ENCODE assay signal across 24 cellular contexts in the genomic region with DNA sequence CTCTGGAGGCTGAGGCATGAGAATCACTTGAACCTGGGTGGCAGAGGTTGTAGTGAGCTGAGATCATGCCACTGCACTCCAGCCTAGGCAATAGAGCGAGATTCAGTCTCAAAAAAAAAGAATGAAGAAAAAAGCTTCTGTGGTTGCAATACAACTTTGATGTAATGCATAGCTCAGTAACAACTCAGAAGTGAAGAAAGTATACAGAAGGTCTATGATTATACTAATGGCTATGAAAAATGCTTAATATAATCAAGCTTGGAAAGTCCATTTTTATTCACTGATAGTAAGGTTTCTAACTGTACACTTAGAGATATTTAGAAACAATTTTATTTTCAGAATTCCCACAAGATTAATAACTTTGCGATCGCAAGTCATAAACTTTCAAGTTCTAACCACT.
DNase-seq lines count a peak whose midpoint lies in the region; ATAC-seq and TF ChIP-seq lines count a peak whose summit lies in the region.
"Had no signal": no experiment of that assay in that cellular context is flagged by ENCODE, and none has a peak within 500 bp of the region (broad histone marks: within the 10 kb centered on the region; RNA-seq: fewer than 3 reads in every experiment).

No MANE protein-coding gene starts in this region.

- peak overlapping the region; percentile 75 for H2BK5ac ChIP-seq in trophoblast cell (ENCODE audit: low read depth, low read length, poor library complexity)

- H3K4me1 ChIP-seq in trophoblast cell (ENCODE audit: control insufficient read depth in 1 of 2, insufficient read depth in 2 of 2, low read length in 2 of 2) (peaks cover 7 to 18% of the 10 kb centered on the region in 2 experiments), vagina (peaks cover 21% of the 10 kb centered on the region)

- H3K27me3 ChIP-seq in trophoblast cell (ENCODE audit: insufficient read depth, low read length), result no peaks in the 10 kb centered on the region
- H3K27me3 ChIP-seq in vagina, result no peaks in the 10 kb centered on the region
- H3K27me3 ChIP-seq: BLaER1 treated with 17β-estradiol and CSF1 and Interleukin-3, amounts not matched to agents 10 nM and 100 nM; SJSA1 had no signal

- peak overlapping the region; percentile 73 for H2BK120ac ChIP-seq in trophoblast cell (ENCODE audit: insufficient read depth, low read length, poor library complexity)

- no peak for TF ChIP-seq CTCF in VCaP (conservative IDR thresholded peaks at IDR 0.05)
- no peak for TF ChIP-seq CTCF in vagina (IDR thresholded peaks at IDR 0.05)

- peak overlapping the region; percentile 85 for H3K27ac ChIP-seq in VCaP
- peak overlapping the region; percentile 86 for H3K27ac ChIP-seq in epithelial cell of prostate
- no peak overlapping the region for H3K27ac ChIP-seq in trophoblast cell (ENCODE audit: low read depth, low read length)
- H3K27ac ChIP-seq in vagina, result no peak overlapping the region
- H3K27ac ChIP-seq: BLaER1 treated with 17β-estradiol and CSF1 and Interleukin-3, amounts not matched to agents 10 nM and 100 nM; HL-60 had no signal

- no CpG with 5 or more reads among the region's 3 CpGs for WGBS in trophoblast cell (ENCODE audit: extremely low coverage, insufficient coverage, insufficient read length)

- H3K4me2 ChIP-seq in trophoblast cell (ENCODE audit: low read length), result no peak overlapping the region

- H2BK12ac ChIP-seq in trophoblast cell (ENCODE audit: low read length), result peak overlapping the region; percentile 73

- H2AFZ ChIP-seq in trophoblast cell (ENCODE audit: insufficient read depth, low read length, poor library complexity), result no peak overlapping the region

- no peak overlapping the region for H4K12ac ChIP-seq in trophoblast cell (ENCODE audit: low read depth, low read length)

- H3K9me3 ChIP-seq in trophoblast cell (ENCODE audit: insufficient read depth, low read depth, low read length) (peaks cover 1% of the 10 kb centered on the region), vagina (no peaks in the 10 kb centered on the region)
- H3K9me3 ChIP-seq: BLaER1 treated with 17β-estradiol and CSF1 and Interleukin-3, amounts not matched to agents 10 nM and 100 nM; SJSA1 had no signal

- H2AK5ac ChIP-seq in trophoblast cell (ENCODE audit: low read length), result peak overlapping the region; percentile 69

- no peak for TF ChIP-seq POLR2A in vagina (IDR thresholded peaks at IDR 0.05)

- DNase-seq in EH (ENCODE audit: low read depth) (peak; percentile 40), epithelial cell of prostate (ENCODE audit: low read depth, low spot score) (no peak), trophoblast cell (no peak), SKM-1 (lab: John Stamatoyannopoulos, UW; ENCODE audit: unreplicated experiment) (no peak), vagina (ENCODE audit: extremely low spot score in 2 of 2) (no peak)
- DNase-seq in activated CD8-positive, alpha-beta memory T cell treated with anti-CD3 and anti-CD28 coated beads, Interleukin-2, amount 50 U/mL, for 4 hours, result no peak
- DNase-seq: AML-193; CD4-positive, alpha-beta T cell; DMS53; Karpas-422; NCI-H1105; NCI-H146; NCI-H1930; NCI-H2107; NCI-H524 treated with DMSO at 0.1 percent for 48 hours; PC-9; Right ventricle myocardium superior had no signal

- H4K91ac ChIP-seq in trophoblast cell (ENCODE audit: low read depth, low read length), result peak overlapping the region; percentile 67

- peaks cover 26% of the 10 kb centered on the region for H3K79me1 ChIP-seq in trophoblast cell (ENCODE audit: low read length)

- no peaks in the 10 kb centered on the region for H3K79me2 ChIP-seq in trophoblast cell (ENCODE audit: control insufficient read depth, insufficient read depth, low read length, poor library complexity)

- H3K18ac ChIP-seq in trophoblast cell (ENCODE audit: low read length), result no peak overlapping the region

- no peak overlapping the region for H3K4ac ChIP-seq in trophoblast cell (ENCODE audit: low read depth, low read length)

- intact Hi-C loops in vagina (cut with DNase I), result no loop called here

- no peak overlapping the region for H4K8ac ChIP-seq in trophoblast cell (ENCODE audit: low read depth, low read length)

- no peak overlapping the region for H3K4me3 ChIP-seq in trophoblast cell (ENCODE audit: low read depth, low read length)
- H3K4me3 ChIP-seq in vagina, result no peak overlapping the region
- H3K4me3 ChIP-seq: BLaER1 treated with 17β-estradiol and CSF1 and Interleukin-3, amounts not matched to agents 10 nM and 100 nM; GM12878; SJSA1 had no signal

- H3K9ac ChIP-seq in trophoblast cell (ENCODE audit: low read length), result no peak overlapping the region
- H3K9ac ChIP-seq: BLaER1 treated with 17β-estradiol and CSF1 and Interleukin-3, amounts not matched to agents 10 nM and 100 nM had no signal

- H3K36me3 ChIP-seq in trophoblast cell (ENCODE audit: control insufficient read depth in 1 of 2, insufficient read depth in 2 of 2, low read length in 2 of 2) (no peaks in the 10 kb centered on the region), vagina (no peaks in the 10 kb centered on the region)
- H3K36me3 ChIP-seq: BLaER1 treated with 17β-estradiol and CSF1 and Interleukin-3, amounts not matched to agents 10 nM and 100 nM had no signal

- no peak overlapping the region for H3K23ac ChIP-seq in trophoblast cell (ENCODE audit: low read length)

- no peak for ATAC-seq in GM19035 (IDR thresholded peaks at IDR 0.05; ENCODE audit: unreplicated experiment)
- ATAC-seq: GM12878, HCT116 had no signal

- H3K14ac ChIP-seq in trophoblast cell (ENCODE audit: low read length), result peak overlapping the region; percentile 37

Comparison
In these comparisons a context has a peak if more than half of its experiments do, and no peak if none do; other contexts are left out.
1. H3K27ac ChIP-seq: peak in VCaP (single experiment) and epithelial cell of prostate (single experiment); none in trophoblast cell (single experiment) and vagina (single experiment).